ENCODE assay signal across 8 cellular contexts in genomic region chr11:123059056-123059920, GRCh38. TPM values are rescaled to one million over a fixed set of nuclear protein-coding genes. Genes with fewer than 3 reads are reported as not detected.
DNase-seq lines count a peak whose midpoint lies in the region; ATAC-seq and TF ChIP-seq lines count a peak whose summit lies in the region.
"Not testable (repeated sequence)": the region's sequence is repeated elsewhere in the genome, so short reads cannot be mapped to it uniquely, and the experiment has no call there.

No MANE protein-coding gene starts in this region.

- in situ Hi-C loops in brain microvascular endothelial cell (cut with HindIII; ENCODE audit: low pct_ligation_motif_present, low sequenced_read_pairs), result not testable (repeated sequence)

- not testable (repeated sequence) for H3K27me3 Mint-ChIP-seq in activated CD4-positive, alpha-beta T cell treated with anti-CD3 and anti-CD28 coated beads, Interleukin-2, amount 10 ng/mL, durations not matched to agents 24 days and 14 days

- peak overlapping the region; percentile 93 for H3K4me2 ChIP-seq in DOHH2 (ENCODE audit: low read length)
- peak overlapping the region; percentile 93 for H3K4me2 ChIP-seq in Loucy (ENCODE audit: low read depth, low read length, poor library complexity, severe bottlenecking)
- H3K4me2 ChIP-seq in mesendoderm (ENCODE audit: low read length), result peak overlapping the region; percentile 78

- H3K36me3 ChIP-seq in DOHH2 (ENCODE audit: control insufficient read depth, low read length) (peaks cover 94% of the 10 kb centered on the region), Loucy (ENCODE audit: insufficient read depth, low read length) (peaks cover 62% of the 10 kb centered on the region), brain microvascular endothelial cell (replicated peaks) (peaks cover 64% of the 10 kb centered on the region), mesendoderm (ENCODE audit: control insufficient read depth, insufficient read depth, low read length) (peaks cover 31% of the 10 kb centered on the region)
- not testable (repeated sequence) for H3K36me3 ChIP-seq in aorta (ENCODE audit: control insufficient read depth in 1 of 2, insufficient read depth in 2 of 2, low read length in 1 of 2)

- H3K4me1 ChIP-seq in DOHH2 (ENCODE audit: control insufficient read depth, low read length) (peaks cover 42% of the 10 kb centered on the region), Loucy (ENCODE audit: insufficient read depth, low read length, poor library complexity, severe bottlenecking) (peaks cover 46% of the 10 kb centered on the region)
- not testable (repeated sequence) for H3K4me1 ChIP-seq in mesendoderm (ENCODE audit: control insufficient read depth, low read depth, low read length); aorta (ENCODE audit: control insufficient read depth in 1 of 2, insufficient read depth in 2 of 2, low read length in 2 of 2)

- H3K56ac ChIP-seq in mesendoderm (ENCODE audit: low read length), result peak overlapping the region; percentile 92

- no CpG with 5 or more reads among the region's 18 CpGs for WGBS in mesendoderm (ENCODE audit: extremely low coverage, insufficient coverage, low lambda C conversion rate)
- WGBS in aorta, 2 donors, result 29 to 35% methylated on average over 18 of the region's 18 CpGs

- not testable (repeated sequence) for H3K9me3 ChIP-seq in DOHH2 (ENCODE audit: control insufficient read depth, insufficient read depth, low read length); Loucy (ENCODE audit: insufficient read depth, low read depth, low read length); aorta (ENCODE audit: control insufficient read depth, low read length)

- H3K18ac ChIP-seq in mesendoderm (ENCODE audit: low read length), result not testable (repeated sequence)

- not testable (repeated sequence) for TF ChIP-seq CTCF in DOHH2 (IDR thresholded peaks at IDR 0.05; ENCODE audit: low read depth, low read length, poor library complexity, severe bottlenecking); Loucy (conservative IDR thresholded peaks at IDR 0.05; ENCODE audit: low read length); brain microvascular endothelial cell (IDR thresholded peaks at IDR 0.05; ENCODE audit: low read depth, low read length, missing control alignments); fibroblast of pulmonary artery (IDR thresholded peaks at IDR 0.05; ENCODE audit: low read length, missing control alignments); retinal pigment epithelial cell (conservative IDR thresholded peaks at IDR 0.05; ENCODE audit: low read depth, low read length)

- not testable (repeated sequence) for H2AK5ac ChIP-seq in mesendoderm (ENCODE audit: low read length)

- H3K4me3 ChIP-seq in DOHH2 (ENCODE audit: low read length) (peak overlapping the region; percentile 98), Loucy (ENCODE audit: low read length, poor library complexity, severe bottlenecking) (peak overlapping the region; percentile 90), brain microvascular endothelial cell (ENCODE audit: low read depth, low read length) (peak overlapping the region; percentile 100), fibroblast of pulmonary artery (replicated peaks; ENCODE audit: low read depth, low read length) (peak overlapping the region; percentile 96), mesendoderm (ENCODE audit: low read length) (peak overlapping the region; percentile 97), retinal pigment epithelial cell (ENCODE audit: low read length) (peak overlapping the region; percentile 99), aorta (ENCODE audit: low read length in 2 of 2) (peak overlapping the region; percentile 73 to 94)

- not testable (repeated sequence) for H3K27me3 ChIP-seq in DOHH2 (ENCODE audit: control insufficient read depth, low read length); brain microvascular endothelial cell (replicated peaks); mesendoderm (ENCODE audit: insufficient read depth, low read length, poor library complexity); aorta (ENCODE audit: control insufficient read depth in 1 of 2, insufficient read depth in 2 of 2, low read length in 1 of 2)
- peaks cover 14% of the 10 kb centered on the region for H3K27me3 ChIP-seq in Loucy (ENCODE audit: insufficient read depth, low read length, poor library complexity, severe bottlenecking)

- not testable (repeated sequence) for H4K5ac ChIP-seq in mesendoderm (ENCODE audit: low read length)

- H3K79me2 ChIP-seq in DOHH2 (ENCODE audit: control insufficient read depth, low read length) (peaks cover 60% of the 10 kb centered on the region), Loucy (ENCODE audit: insufficient read depth, low read length) (peaks cover 85% of the 10 kb centered on the region), mesendoderm (ENCODE audit: control insufficient read depth, insufficient read depth, low read length) (peaks cover 37% of the 10 kb centered on the region)

- H3K79me1 ChIP-seq in mesendoderm (ENCODE audit: low read length), result not testable (repeated sequence)

- not testable (repeated sequence) for ATAC-seq in aorta (ENCODE audit: low FRiP score)

- not testable (repeated sequence) for H2BK120ac ChIP-seq in mesendoderm (ENCODE audit: low read depth, low read length)

- not testable (repeated sequence) for H2BK15ac ChIP-seq in mesendoderm (replicated peaks; ENCODE audit: low read depth)

- H3K4me3 Mint-ChIP-seq in activated CD4-positive, alpha-beta T cell treated with anti-CD3 and anti-CD28 coated beads, Interleukin-2, amount 10 ng/mL, durations not matched to agents 24 days and 14 days, result peak overlapping the region; percentile 100

- H3K9ac ChIP-seq in Loucy (ENCODE audit: low read depth, low read length, poor library complexity, severe bottlenecking), result peak overlapping the region; percentile 100
- H3K9ac ChIP-seq in mesendoderm (ENCODE audit: low read length), result peak overlapping the region; percentile 93

- peaks cover 35% of the 10 kb centered on the region for H4K20me1 ChIP-seq in DOHH2 (ENCODE audit: control insufficient read depth, insufficient read depth, low read depth, low read length)
- H4K20me1 ChIP-seq in Loucy (ENCODE audit: insufficient read depth, low read length, poor library complexity, severe bottlenecking), result peaks cover 75% of the 10 kb centered on the region

- H3K4ac ChIP-seq in mesendoderm (ENCODE audit: low read depth, low read length), result not testable (repeated sequence)

- peak overlapping the region; percentile 99 for H3K27ac Mint-ChIP-seq in activated CD4-positive, alpha-beta T cell treated with anti-CD3 and anti-CD28 coated beads, Interleukin-2, amount 10 ng/mL, durations not matched to agents 24 days and 14 days

- not testable (repeated sequence) for H2AFZ ChIP-seq in Loucy (ENCODE audit: low read length)

- H3K4me1 Mint-ChIP-seq in activated CD4-positive, alpha-beta T cell treated with anti-CD3 and anti-CD28 coated beads, Interleukin-2, amount 10 ng/mL, durations not matched to agents 24 days and 14 days, result peaks cover 58% of the 10 kb centered on the region

- not testable (repeated sequence) for H2BK5ac ChIP-seq in mesendoderm (ENCODE audit: low read length)

- H4K8ac ChIP-seq in mesendoderm (ENCODE audit: low read depth, low read length), result not testable (repeated sequence)

- peaks cover 80% of the 10 kb centered on the region for H3K36me3 Mint-ChIP-seq in activated CD4-positive, alpha-beta T cell treated with anti-CD3 and anti-CD28 coated beads, Interleukin-2, amount 10 ng/mL, durations not matched to agents 24 days and 14 days (ENCODE audit: low read depth)

- not testable (repeated sequence) for H3K9me2 ChIP-seq in DOHH2 (replicated peaks; ENCODE audit: control insufficient read depth, low read length); Loucy (replicated peaks; ENCODE audit: low read depth, low read length)

- H3K9me3 Mint-ChIP-seq in activated CD4-positive, alpha-beta T cell treated with anti-CD3 and anti-CD28 coated beads, Interleukin-2, amount 10 ng/mL, durations not matched to agents 24 days and 14 days, result not testable (repeated sequence)

- DNase-seq in activated CD4-positive, alpha-beta T cell treated with anti-CD3 and anti-CD28 coated beads, Interleukin-2, amount 10 ng/mL, durations not matched to agents 24 days and 14 days, result peak; percentile 71
- not testable (repeated sequence) for DNase-seq in brain microvascular endothelial cell; fibroblast of pulmonary artery (ENCODE audit: low read depth); mesendoderm; retinal pigment epithelial cell (ENCODE audit: low read depth); aorta

- not testable (repeated sequence) for H3K23ac ChIP-seq in mesendoderm (ENCODE audit: low read length)

- H3F3A ChIP-seq in DOHH2 (ENCODE audit: control insufficient read depth, insufficient read depth) (peaks cover 76% of the 10 kb centered on the region), Loucy (ENCODE audit: low read depth) (peaks cover 29% of the 10 kb centered on the region)

- H3K27ac ChIP-seq in DOHH2 (ENCODE audit: low read depth, low read length), result peak overlapping the region; percentile 88
- not testable (repeated sequence) for H3K27ac ChIP-seq in brain microvascular endothelial cell; mesendoderm (ENCODE audit: low read depth, low read length); aorta (ENCODE audit: low read depth in 1 of 2, low read length in 2 of 2)

- intact Hi-C loops in activated CD4-positive, alpha-beta T cell treated with anti-CD3 and anti-CD28 coated beads, Interleukin-2, amount 10 ng/mL, durations not matched to agents 24 days and 14 days (cut with micrococcal nuclease), result not testable (repeated sequence)
- intact Hi-C loops in aorta (cut with DNase I), result loop anchor here in 1 of 2 donors (10.0 kb wide), 1 partner anchor 194 kb away; no protein-coding TSS in a partner anchor

RNA-seq across cellular contexts. Expression of gene HSPA8, which starts 2.6 kb away (rescaled TPM):
- total RNA-seq in activated CD4-positive, alpha-beta T cell treated with anti-CD3 and anti-CD28 coated beads, Interleukin-2, amount 10 ng/mL, durations not matched to agents 24 days and 14 days, result 4,739 and 4,820 TPM in 2 replicates
- 2,354 TPM for polyA plus RNA-seq in mesendoderm (2013, experiment 1 of 2)
- 2,369 TPM for polyA plus RNA-seq in mesendoderm (2013, experiment 2 of 2)
- 100 to 1,000 TPM; 543 to 888 TPM for total RNA-seq in aorta
- polyA plus RNA-seq in aorta, result 100 to 1,000 TPM; 320 to 445 TPM
